Comparison of ENCODE assay signal across 12 cellular contexts in the genomic region with DNA sequence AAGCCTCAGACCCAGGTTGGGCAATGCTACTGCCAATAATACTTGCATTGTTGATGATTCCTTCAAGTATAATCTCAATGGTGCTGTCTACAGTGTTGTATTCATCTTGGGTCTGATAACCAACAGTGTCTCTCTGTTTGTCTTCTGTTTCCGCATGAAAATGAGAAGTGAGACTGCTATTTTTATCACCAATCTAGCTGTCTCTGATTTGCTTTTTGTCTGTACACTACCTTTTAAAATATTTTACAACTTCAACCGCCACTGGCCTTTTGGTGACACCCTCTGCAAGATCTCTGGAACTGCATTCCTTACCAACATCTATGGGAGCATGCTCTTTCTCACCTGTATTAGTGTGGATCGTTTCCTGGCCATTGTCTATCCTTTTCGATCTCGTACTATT. TPM values are rescaled to one million over a fixed set of nuclear protein-coding genes. Genes with fewer than 3 reads are reported as not detected.
A peak's percentile ranks its signal among the peaks of the same experiment; 100 is the strongest.
DNase-seq lines count a peak whose midpoint lies in the region; ATAC-seq and TF ChIP-seq lines count a peak whose summit lies in the region.
"Had no signal": no experiment of that assay in that cellular context is flagged by ENCODE, and none has a peak within 500 bp of the region (broad histone marks: within the 10 kb centered on the region; RNA-seq: fewer than 3 reads in every experiment).

No MANE protein-coding gene starts in this region.

- H2AFZ ChIP-seq in SU-DHL-6 (ENCODE audit: low read depth, low read length, severe bottlenecking): peak overlapping the region; percentile 91

- no peak overlapping the region; the same call in 1 of the 2 replicates for H3K9ac ChIP-seq in SU-DHL-6 (ENCODE audit: low read length)

- H3K9me3 ChIP-seq in SU-DHL-6 (ENCODE audit: insufficient read depth, low read length) (no peaks in the 10 kb centered on the region), MG63 (no peaks in the 10 kb centered on the region)

- no peaks in the 10 kb centered on the region for H3K9me2 ChIP-seq in SU-DHL-6 (replicated peaks; ENCODE audit: insufficient read depth, low read length)

- H3K36me3 ChIP-seq in SU-DHL-6 (ENCODE audit: low read length): no peaks in the 10 kb centered on the region
- no peaks in the 10 kb centered on the region for H3K36me3 ChIP-seq in MG63

- no peak overlapping the region for H3K4me3 ChIP-seq in SU-DHL-6 (ENCODE audit: insufficient read depth, low read length, poor library complexity, severe bottlenecking)
- H3K4me3 ChIP-seq in MG63: no peak overlapping the region

- no peak for DNase-seq in DMS79 treated with DMSO at 0.1 percent for 48 hours (lab: John Stamatoyannopoulos, UW)
- no peak for DNase-seq in AG08395 (ENCODE audit: low spot score)
- no peak for DNase-seq in NCI-H748 (lab: John Stamatoyannopoulos, UW; ENCODE audit: unreplicated experiment)
- DNase-seq in MG63: no peak
- DNase-seq: CD8-positive, alpha-beta memory T cell; effector CD8-positive, alpha-beta T cell had no signal

- ATAC-seq in GM18502 (IDR thresholded peaks at IDR 0.05; ENCODE audit: poor library complexity, unreplicated experiment) (peak; percentile 94), GM21423 (IDR thresholded peaks at IDR 0.05; ENCODE audit: unreplicated experiment) (peak; percentile 92), HG03139 (IDR thresholded peaks at IDR 0.05; ENCODE audit: unreplicated experiment) (peak; percentile 87)
- ATAC-seq: stimulated activated effector memory CD8-positive, alpha-beta T cell treated with anti-CD3 and anti-CD28 coated beads, Interleukin-12 subunit alpha, Interleukin-12 subunit beta, amount 100 ng/mL, for 72 hours had no signal

- TF ChIP-seq CTCF in SU-DHL-6 (IDR thresholded peaks at IDR 0.05; ENCODE audit: insufficient read depth, low read length, poor library complexity, severe bottlenecking): no peak

- H3K27me3 ChIP-seq in SU-DHL-6 (ENCODE audit: low read length): no peaks in the 10 kb centered on the region
- no peaks in the 10 kb centered on the region for H3K27me3 ChIP-seq in MG63

- no peaks in the 10 kb centered on the region for H4K20me1 ChIP-seq in SU-DHL-6 (ENCODE audit: low read depth, low read length)

- H3K79me2 ChIP-seq in SU-DHL-6 (ENCODE audit: insufficient read depth, low read length): no peaks in the 10 kb centered on the region

- peak overlapping the region; percentile 37; the same call in 1 of the 2 replicates for H3K27ac ChIP-seq in SU-DHL-6 (ENCODE audit: low read depth, low read length)

- H3K4me2 ChIP-seq in SU-DHL-6 (ENCODE audit: low read depth, low read length, poor library complexity, severe bottlenecking): peak overlapping the region; percentile 58

- H3F3A ChIP-seq in SU-DHL-6 (ENCODE audit: insufficient read depth): no peaks in the 10 kb centered on the region

RNA-seq across cellular contexts. Expression of a gene that starts 7.4 kb away (rescaled TPM):
- not detected in 2 replicates for total RNA-seq in MG63 (2014; rRNA removed; shearing (Covaris generic); ENCODE audit: low replicate concordance)
- total RNA-seq: CD8-positive, alpha-beta memory T cell; NCI-H460 had no signal
